In the genomic region with DNA sequence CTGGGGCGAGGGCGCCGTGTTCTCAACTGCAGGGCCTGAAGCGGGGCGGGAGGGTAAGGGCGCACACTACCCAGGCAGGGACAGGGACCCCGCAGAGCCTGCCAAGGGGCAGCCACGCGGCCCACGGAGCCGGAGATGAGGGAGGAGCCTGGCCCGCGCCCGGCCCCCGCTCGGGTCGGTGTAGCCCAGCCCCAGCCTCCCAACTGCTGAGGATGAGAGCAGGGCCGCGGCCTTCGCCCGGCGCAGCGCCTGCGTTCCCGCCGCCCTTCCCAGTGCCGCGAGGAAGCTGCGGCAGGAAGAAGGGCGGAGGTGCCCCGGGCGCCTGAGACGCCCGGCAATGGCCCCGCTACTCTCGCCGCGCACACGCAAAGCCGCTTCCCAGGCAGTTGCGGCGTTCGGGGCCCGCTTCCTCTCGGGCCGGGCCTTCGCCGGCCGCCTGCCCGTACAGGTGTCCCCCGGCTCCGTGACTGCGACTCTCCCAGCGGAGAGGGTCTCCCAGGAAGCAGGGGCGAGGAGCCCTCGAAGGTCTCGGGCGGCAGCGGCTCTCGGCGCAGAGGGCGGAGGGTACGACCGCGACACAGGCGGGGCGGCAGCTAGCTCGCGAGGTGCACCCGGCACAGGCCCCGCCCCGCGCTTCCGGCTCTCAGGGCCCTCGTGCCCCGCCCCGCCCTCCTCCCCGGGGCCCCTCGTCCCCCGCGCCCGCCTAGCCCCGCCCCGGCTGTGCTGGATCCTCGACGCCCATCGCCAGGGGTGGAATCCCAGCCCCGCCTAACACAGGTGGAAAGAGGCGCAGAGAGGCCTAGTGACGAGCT, we compare ENCODE assay signal across 1 cellular context.
TF ChIP-seq lines count a peak whose summit lies in the region.

No MANE protein-coding gene starts in this region.

TF ChIP-seq in K562, 482 proteins besides CTCF, POLR2A, EP300 and RAD21 (continued from another document and continues in another):
- TF ChIP-seq YY1 (IDR thresholded peaks at IDR 0.05; ENCODE audit: borderline replicate concordance in 1 of 3, control insufficient read depth in 1 of 3, extremely low read depth in 1 of 3, insufficient read depth in 3 of 3, insufficient read length in 1 of 3, insufficient replicate concordance in 2 of 3, low read depth in 1 of 3, low read length in 2 of 3) (peak in 1 of 3 experiments; percentile 37), VEZF1 (CRISPR knock-in tag; IDR thresholded peaks at IDR 0.05) (peak; percentile 97), POLR2AphosphoS2 (IDR thresholded peaks at IDR 0.05; ENCODE audit: low read length) (0 out of 2 replicates have a peak, but pooled peaks have one; percentile 44), L3MBTL2 (IDR thresholded peaks at IDR 0.05) (peak; percentile 71; the same call in 1 of the 2 replicates), CEBPB (tag; IDR thresholded peaks at IDR 0.05) (no peak), ZNF644 (tag; IDR thresholded peaks at IDR 0.05; ENCODE audit: low read depth) (no peak), STAT6 (CRISPR knock-in tag; IDR thresholded peaks at IDR 0.05) (no peak), POLR2AphosphoS5 (IDR thresholded peaks at IDR 0.05; ENCODE audit: control insufficient read depth, insufficient read depth, low read depth, low read length) (peak; percentile 72), CTBP1 (IDR thresholded peaks at IDR 0.05; ENCODE audit: borderline replicate concordance) (peak; percentile 66), MAFF (IDR thresholded peaks at IDR 0.05; ENCODE audit: low read length) (no peak), POLR2B (IDR thresholded peaks at IDR 0.05; ENCODE audit: low read depth, partially characterized antibody) (peak; percentile 81), ARID3B (CRISPR knock-in tag; IDR thresholded peaks at IDR 0.05; ENCODE audit: borderline replicate concordance) (no peak), NR2C2 (CRISPR knock-in tag; IDR thresholded peaks at IDR 0.05) (no peak), NR2C2 (tag; IDR thresholded peaks at IDR 0.05) (peak; percentile 77), FIP1L1 (IDR thresholded peaks at IDR 0.05; ENCODE audit: low read depth, low read length, poor library complexity, severe bottlenecking) (peak; percentile 69), KDM5B (IDR thresholded peaks at IDR 0.05; ENCODE audit: insufficient replicate concordance, low read depth, low read length) (peak; percentile 58), SMAD3 (CRISPR knock-in tag; conservative IDR thresholded peaks at IDR 0.05) (no peak), HMG20A (CRISPR knock-in tag; conservative IDR thresholded peaks at IDR 0.05) (no peak), PHB2 (IDR thresholded peaks at IDR 0.05; ENCODE audit: low read depth) (no peak), RBBP5 (IDR thresholded peaks at IDR 0.05; ENCODE audit: borderline replicate concordance, insufficient read depth, low read length, poor library complexity, severe bottlenecking) (peak; percentile 80), SNAPC5 (CRISPR knock-in tag; IDR thresholded peaks at IDR 0.05) (no peak), SRSF3 (IDR thresholded peaks at IDR 0.05; ENCODE audit: insufficient read depth, low read length) (0 out of 2 replicates have a peak, but pooled peaks have one; percentile 34), NFIC (IDR thresholded peaks at IDR 0.05) (0 out of 2 replicates have a peak, but pooled peaks have one; percentile 29), SRSF9 (IDR thresholded peaks at IDR 0.05; ENCODE audit: borderline replicate concordance, low read depth, low read length) (no peak), MXD1 (CRISPR knock-in tag; IDR thresholded peaks at IDR 0.05; ENCODE audit: borderline replicate concordance, poor library complexity, severe bottlenecking) (no peak), ZNF354B (CRISPR knock-in tag; IDR thresholded peaks at IDR 0.05) (no peak), SAFB (IDR thresholded peaks at IDR 0.05; ENCODE audit: borderline replicate concordance, low read depth, low read length) (no peak), ZNF12 (CRISPR knock-in tag; IDR thresholded peaks at IDR 0.05) (0 out of 2 replicates have a peak, but pooled peaks have one; percentile 64), TARDBP (IDR thresholded peaks at IDR 0.05) (0 out of 2 replicates have a peak, but pooled peaks have one; percentile 47), HNRNPLL (IDR thresholded peaks at IDR 0.05; ENCODE audit: low read depth, low read length, poor library complexity, severe bottlenecking) (peak; percentile 71), ETV5 (CRISPR knock-in tag; IDR thresholded peaks at IDR 0.05; ENCODE audit: low read depth) (peak; percentile 32; the same call in 1 of the 2 replicates), MAZ (CRISPR knock-in tag; conservative IDR thresholded peaks at IDR 0.05 in 1 of 2, IDR thresholded peaks at IDR 0.05 in 1 of 2) (peak; percentile 78 to 89), XRCC4 (IDR thresholded peaks at IDR 0.05; ENCODE audit: extremely low read depth, insufficient read depth, insufficient read length) (no peak), RBFOX2 (IDR thresholded peaks at IDR 0.05; ENCODE audit: low read depth, low read length) (peak; percentile 91), FOXM1 (IDR thresholded peaks at IDR 0.05; ENCODE audit: low read depth) (no peak), FOXM1 (CRISPR knock-in tag; IDR thresholded peaks at IDR 0.05; ENCODE audit: low read depth) (peak; percentile 62; the same call in 1 of the 2 replicates), KAT8 (IDR thresholded peaks at IDR 0.05; ENCODE audit: low read depth) (no peak), EZH2 (IDR thresholded peaks at IDR 0.05; ENCODE audit: borderline replicate concordance, low read depth, low read length) (no peak), ZBTB5 (IDR thresholded peaks at IDR 0.05) (no peak), LCOR (CRISPR knock-in tag; IDR thresholded peaks at IDR 0.05) (no peak), FOXK2 (conservative IDR thresholded peaks at IDR 0.05 in 1 of 2, IDR thresholded peaks at IDR 0.05 in 1 of 2; ENCODE audit: low read depth in 2 of 2) (no peak), EGR1 (conservative IDR thresholded peaks at IDR 0.05) (0 out of 2 replicates have a peak, but pooled peaks have one; percentile 18), GABPA (tag; conservative IDR thresholded peaks at IDR 0.05; ENCODE audit: low read depth) (peak; percentile 70), ZNF707 (CRISPR knock-in tag; conservative IDR thresholded peaks at IDR 0.05) (no peak), SAP30 (IDR thresholded peaks at IDR 0.05; ENCODE audit: borderline replicate concordance, insufficient read depth, low read depth, low read length, poor library complexity, severe bottlenecking) (no peak), NR0B1 (IDR thresholded peaks at IDR 0.05; ENCODE audit: partially characterized antibody) (no peak), NRF1 (conservative IDR thresholded peaks at IDR 0.05 in 1 of 2, IDR thresholded peaks at IDR 0.05 in 1 of 2) (peak; percentile 64 to 67)
- TF ChIP-seq, protein P1, sequence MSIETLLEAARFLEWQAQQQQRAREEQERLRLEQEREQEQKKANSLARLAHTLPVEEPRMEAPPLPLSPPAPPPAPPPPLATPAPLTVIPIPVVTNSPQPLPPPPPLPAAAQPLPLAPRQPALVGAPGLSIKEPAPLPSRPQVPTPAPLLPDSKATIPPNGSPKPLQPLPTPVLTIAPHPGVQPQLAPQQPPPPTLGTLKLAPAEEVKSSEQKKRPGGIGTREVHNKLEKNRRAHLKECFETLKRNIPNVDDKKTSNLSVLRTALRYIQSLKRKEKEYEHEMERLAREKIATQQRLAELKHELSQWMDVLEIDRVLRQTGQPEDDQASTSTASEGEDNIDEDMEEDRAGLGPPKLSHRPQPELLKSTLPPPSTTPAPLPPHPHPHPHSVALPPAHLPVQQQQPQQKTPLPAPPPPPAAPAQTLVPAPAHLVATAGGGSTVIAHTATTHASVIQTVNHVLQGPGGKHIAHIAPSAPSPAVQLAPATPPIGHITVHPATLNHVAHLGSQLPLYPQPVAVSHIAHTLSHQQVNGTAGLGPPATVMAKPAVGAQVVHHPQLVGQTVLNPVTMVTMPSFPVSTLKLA (conservative IDR thresholded peaks at IDR 0.05), result peak in 1 of 2 experiments; percentile 41; a peak in 1 of 4 replicates
- TF ChIP-seq, protein P2, sequence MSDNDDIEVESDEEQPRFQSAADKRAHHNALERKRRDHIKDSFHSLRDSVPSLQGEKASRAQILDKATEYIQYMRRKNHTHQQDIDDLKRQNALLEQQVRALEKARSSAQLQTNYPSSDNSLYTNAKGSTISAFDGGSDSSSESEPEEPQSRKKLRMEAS (CRISPR knock-in tag; IDR thresholded peaks at IDR 0.05), result peak; percentile 62
- TF ChIP-seq, protein P3, sequence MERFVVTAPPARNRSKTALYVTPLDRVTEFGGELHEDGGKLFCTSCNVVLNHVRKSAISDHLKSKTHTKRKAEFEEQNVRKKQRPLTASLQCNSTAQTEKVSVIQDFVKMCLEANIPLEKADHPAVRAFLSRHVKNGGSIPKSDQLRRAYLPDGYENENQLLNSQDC (CRISPR knock-in tag; IDR thresholded peaks at IDR 0.05), result no peak
- TF ChIP-seq, protein P4, sequence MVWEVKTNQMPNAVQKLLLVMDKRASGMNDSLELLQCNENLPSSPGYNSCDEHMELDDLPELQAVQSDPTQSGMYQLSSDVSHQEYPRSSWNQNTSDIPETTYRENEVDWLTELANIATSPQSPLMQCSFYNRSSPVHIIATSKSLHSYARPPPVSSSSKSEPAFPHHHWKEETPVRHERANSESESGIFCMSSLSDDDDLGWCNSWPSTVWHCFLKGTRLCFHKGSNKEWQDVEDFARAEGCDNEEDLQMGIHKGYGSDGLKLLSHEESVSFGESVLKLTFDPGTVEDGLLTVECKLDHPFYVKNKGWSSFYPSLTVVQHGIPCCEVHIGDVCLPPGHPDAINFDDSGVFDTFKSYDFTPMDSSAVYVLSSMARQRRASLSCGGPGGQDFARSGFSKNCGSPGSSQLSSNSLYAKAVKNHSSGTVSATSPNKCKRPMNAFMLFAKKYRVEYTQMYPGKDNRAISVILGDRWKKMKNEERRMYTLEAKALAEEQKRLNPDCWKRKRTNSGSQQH (CRISPR knock-in tag; IDR thresholded peaks at IDR 0.05), result no peak
